13 cellular contexts compared by ENCODE assay signal in genomic region chr2:30421026-30421425, GRCh38. TPM values are rescaled to one million over a fixed set of nuclear protein-coding genes. Genes with fewer than 3 reads are reported as not detected.
DNase-seq lines count a peak whose midpoint lies in the region; ATAC-seq and TF ChIP-seq lines count a peak whose summit lies in the region.
"Had no signal": no experiment of that assay in that cellular context is flagged by ENCODE, and none has a peak within 500 bp of the region (broad histone marks: within the 10 kb centered on the region; RNA-seq: fewer than 3 reads in every experiment).

No MANE protein-coding gene starts in this region.

- no peak overlapping the region for H2BK20ac ChIP-seq in H9 (ENCODE audit: low read depth, low read length, poor library complexity, severe bottlenecking)

- H3K4me1 ChIP-seq in BLaER1: peaks cover 31% of the 10 kb centered on the region
- H3K4me1 ChIP-seq in H9 (ENCODE audit: insufficient read depth, low read length): peaks cover 6% of the 10 kb centered on the region; the same call in 1 of the 2 replicates
- H3K4me1 ChIP-seq: prostate gland had no signal

- no peak overlapping the region for H3K14ac ChIP-seq in H9 (ENCODE audit: insufficient read depth, low read length)

- H2BK5ac ChIP-seq in H9 (ENCODE audit: insufficient read length, low read length): no peak overlapping the region

- H3K79me2 ChIP-seq in H9 (ENCODE audit: insufficient read depth, low read length): no peaks in the 10 kb centered on the region

- H3K4me3 Mint-ChIP-seq in H9 (no peak overlapping the region), natural killer cell (peak overlapping the region; percentile 65)

- no CpG with 5 or more reads among the region's 3 CpGs for WGBS in H9 (ENCODE audit: extremely low coverage, insufficient read length, low lambda C conversion rate)

- H2BK15ac ChIP-seq in H9 (ENCODE audit: low read depth, low read length): no peak overlapping the region

- no peak overlapping the region for H3K4me3 ChIP-seq in BLaER1
- H3K4me3 ChIP-seq: prostate gland, testis had no signal

- H3K9ac ChIP-seq in BLaER1 (no peak overlapping the region), H9 (ENCODE audit: extremely low read depth, insufficient read length, low read length) (no peak overlapping the region)

- H3K27me3 Mint-ChIP-seq in H9 (ENCODE audit: low read depth) (no peaks in the 10 kb centered on the region), natural killer cell (ENCODE audit: low read depth in 2 of 2) (no peaks in the 10 kb centered on the region)

- H2AK5ac ChIP-seq in H9 (ENCODE audit: insufficient read length, low read length): no peak overlapping the region

- no peaks in the 10 kb centered on the region for H4K20me1 ChIP-seq in BLaER1
- no peaks in the 10 kb centered on the region for H4K20me1 ChIP-seq in H9 (ENCODE audit: control insufficient read depth, insufficient read depth, insufficient read length)

- H3K9me3 ChIP-seq in BLaER1 (no peaks in the 10 kb centered on the region), H9 (ENCODE audit: control insufficient read depth, low read depth, low read length) (no peaks in the 10 kb centered on the region)
- H3K9me3 ChIP-seq: prostate gland, SJCRH30, testis had no signal

- H3K27ac ChIP-seq in BLaER1 (peak overlapping the region; percentile 53), H9 (ENCODE audit: insufficient read length, low read depth, low read length) (no peak overlapping the region)
- H3K27ac ChIP-seq: prostate gland, SJCRH30 had no signal

- H3K4ac ChIP-seq in H9 (ENCODE audit: low read depth, low read length): no peak overlapping the region

- TF ChIP-seq CTCF in H9 (conservative IDR thresholded peaks at IDR 0.05) (no peak), natural killer cell (IDR thresholded peaks at IDR 0.05) (no peak)

- H3K79me1 ChIP-seq in H9 (ENCODE audit: insufficient read depth, low read depth, low read length, poor library complexity, severe bottlenecking): no peaks in the 10 kb centered on the region

- peak overlapping the region; percentile 78 for H3K4me2 ChIP-seq in BLaER1
- no peak overlapping the region for H3K4me2 ChIP-seq in H9 (ENCODE audit: insufficient read depth, insufficient read length, low read length)

- no peak overlapping the region for H2BK120ac ChIP-seq in H9 (ENCODE audit: low read depth, low read length, poor library complexity, severe bottlenecking)

- no peak overlapping the region for H3K27ac Mint-ChIP-seq in H9
- peak overlapping the region; percentile 83 to 90 for H3K27ac Mint-ChIP-seq in natural killer cell

- H3K9me3 Mint-ChIP-seq in H9: no peaks in the 10 kb centered on the region
- peaks cover 0 to under 1% of the 10 kb centered on the region in 2 donors for H3K9me3 Mint-ChIP-seq in natural killer cell

- no peaks in the 10 kb centered on the region for H3K36me3 ChIP-seq in BLaER1
- H3K36me3 ChIP-seq: prostate gland had no signal

- H3K18ac ChIP-seq in H9 (ENCODE audit: insufficient read length, low read depth, low read length): no peak overlapping the region

- H3K4me1 Mint-ChIP-seq in H9 (peaks cover 25 to 29% of the 10 kb centered on the region in 2 experiments), natural killer cell (peaks cover 26 to 29% of the 10 kb centered on the region in 2 donors)

- no peak overlapping the region for H3K56ac ChIP-seq in H9 (ENCODE audit: insufficient read length, low read depth, low read length)

- H4K91ac ChIP-seq in H9 (ENCODE audit: insufficient read length, low read depth, low read length): no peak overlapping the region

- no peak for DNase-seq in H9
- peak; percentile 5 for DNase-seq in amniotic epithelial cell (ENCODE audit: low read depth)
- DNase-seq in natural killer cell: no peak
- DNase-seq in cerebellar nuclear complex (lab: John Stamatoyannopoulos, UW): no peak
- no peak for DNase-seq in DMS 273 (lab: John Stamatoyannopoulos, UW; ENCODE audit: unreplicated experiment)
- DNase-seq: DMS 273 treated with DMSO at 0.1 percent for 48 hours, left cardiac atrium, MV-4-11, testis had no signal

- H3T11ph ChIP-seq in H9 (ENCODE audit: low read length): no peak overlapping the region

- H3K27me3 ChIP-seq in BLaER1 (no peaks in the 10 kb centered on the region), H9 (ENCODE audit: insufficient read depth, low read length) (no peaks in the 10 kb centered on the region)
- H3K27me3 ChIP-seq: SJCRH30, testis had no signal

- ATAC-seq in natural killer cell: no peak
- ATAC-seq in HG03520 (IDR thresholded peaks at IDR 0.05; ENCODE audit: unreplicated experiment): no peak

- no peak overlapping the region for H4K5ac ChIP-seq in H9 (ENCODE audit: insufficient read length, low read depth, low read length)

- H3K36me3 Mint-ChIP-seq in H9 (ENCODE audit: insufficient read depth in 1 of 3, low read depth in 3 of 3) (no peaks in the 10 kb centered on the region), natural killer cell (no peaks in the 10 kb centered on the region)

- H2BK12ac ChIP-seq in H9 (ENCODE audit: insufficient read length, low read depth, low read length): no peak overlapping the region

- H2AFZ ChIP-seq in H9 (ENCODE audit: low read length): peak overlapping the region; percentile 22

- H4K8ac ChIP-seq in H9 (replicated peaks; ENCODE audit: insufficient read length, low read depth, low read length): no peak overlapping the region

- intact Hi-C loops in natural killer cell (cut with micrococcal nuclease): no loop called here

- no peak overlapping the region for H3K23ac ChIP-seq in H9 (ENCODE audit: insufficient read length, low read depth, low read length)

- H3K23me2 ChIP-seq in H9 (ENCODE audit: insufficient read length, low read depth, low read length, poor library complexity, severe bottlenecking): no peaks in the 10 kb centered on the region

RNA-seq across cellular contexts. Expression of gene LCLAT1, which starts 26.0 kb away (rescaled TPM):
- 27.4 and 32.9 TPM in 2 replicates for total RNA-seq in H9 (2021)
- 10 to 100 TPM; 13.0 to 16.2 (median 14.2) TPM for total RNA-seq in natural killer cell

Comparison
In these comparisons a context has a peak if more than half of its experiments do, and no peak if none do; other contexts are left out.
1. H3K27ac Mint-ChIP-seq: peak in natural killer cell (2 of 2); none in H9 (0 of 3).